Comparison of ENCODE assay signal across 13 cellular contexts in the genomic region with DNA sequence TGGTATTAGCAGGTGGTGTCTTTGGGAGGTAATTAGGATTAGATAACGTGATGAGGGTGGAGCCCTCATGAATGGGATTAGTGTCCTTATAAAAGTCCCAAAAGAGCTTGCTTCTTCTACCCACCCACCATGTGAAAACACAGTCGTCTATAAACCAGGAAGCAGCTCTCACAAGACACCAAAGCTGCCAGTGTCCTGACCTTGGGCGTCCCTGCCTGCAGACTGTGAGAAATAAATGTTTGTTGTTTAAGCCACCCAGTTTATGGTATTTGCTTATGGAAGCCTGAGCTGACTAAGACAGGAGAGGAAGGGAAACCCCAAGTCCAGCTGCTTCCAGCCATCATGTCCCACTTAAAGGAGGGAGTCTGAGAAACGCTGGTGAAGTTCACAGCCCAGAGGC. TPM values are rescaled to one million over a fixed set of nuclear protein-coding genes. Genes with fewer than 3 reads are reported as not detected.
A peak's percentile ranks its signal among the peaks of the same experiment; 100 is the strongest.
DNase-seq lines count a peak whose midpoint lies in the region; ATAC-seq and TF ChIP-seq lines count a peak whose summit lies in the region.
"Had no signal": no experiment of that assay in that cellular context is flagged by ENCODE, and none has a peak within 500 bp of the region (broad histone marks: within the 10 kb centered on the region; RNA-seq: fewer than 3 reads in every experiment).

No MANE protein-coding gene starts in this region.

- ATAC-seq in GM19023 (IDR thresholded peaks at IDR 0.05; ENCODE audit: unreplicated experiment) (peak; percentile 83), heart left ventricle (peak in 3 of 4 donors; percentile 41 to 56 (median 45)), gastrocnemius medialis (peak in 1 of 2 donors; percentile 71), GM18520 (IDR thresholded peaks at IDR 0.05; ENCODE audit: unreplicated experiment) (no peak), GM23338 (no peak), HG03469 (IDR thresholded peaks at IDR 0.05; ENCODE audit: unreplicated experiment) (no peak)
- ATAC-seq: activated T-cell treated with anti-CD3 and anti-CD28 coated beads, Interleukin-2, amount 50 U/mL, for 72 hours had no signal

- H3K4me1 ChIP-seq in heart left ventricle, result peaks cover 0 to 14% (median 0%) of the 10 kb centered on the region in 12 donors
- H3K4me1 ChIP-seq in gastrocnemius medialis, result peaks cover 0 to 13% of the 10 kb centered on the region in 2 donors
- no peaks in the 10 kb centered on the region for H3K4me1 ChIP-seq in GM23338 (ENCODE audit: insufficient read depth)

- no peaks in the 10 kb centered on the region for H3K4me1 Mint-ChIP-seq in GM23338

- no peaks in the 10 kb centered on the region for H3K79me2 ChIP-seq in GM23338 (replicated peaks; ENCODE audit: insufficient read depth)

- in situ Hi-C loops in gastrocnemius medialis (cut with MboI; ENCODE audit: low sequenced_read_pairs in 4 of 4), result no loop called here

- peaks cover 24% of the 10 kb centered on the region for H3K36me3 Mint-ChIP-seq in GM23338 (ENCODE audit: low read depth)

- TF ChIP-seq POLR2A in heart left ventricle (IDR thresholded peaks at IDR 0.05), result no peak
- TF ChIP-seq POLR2A in gastrocnemius medialis (IDR thresholded peaks at IDR 0.05), result no peak

- no peaks in the 10 kb centered on the region for H3K9me2 ChIP-seq in GM23338 (ENCODE audit: insufficient read depth)

- peak overlapping the region in 9 of 12 donors; percentile 8 to 65 (median 39) for H3K27ac ChIP-seq in heart left ventricle
- peak overlapping the region in 3 of 4 donors; percentile 51 to 67 (median 55) for H3K27ac ChIP-seq in gastrocnemius medialis
- no peak overlapping the region for H3K27ac ChIP-seq in GM23338 (ENCODE audit: low read depth)

- H3K4me3 ChIP-seq in heart left ventricle, result no peak overlapping the region
- H3K4me3 ChIP-seq in gastrocnemius medialis, result no peak overlapping the region
- H3K4me3 ChIP-seq in GM23338, result no peak overlapping the region

- peaks cover 0 to 10% (median 0%) of the 10 kb centered on the region in 12 donors for H3K9me3 ChIP-seq in heart left ventricle
- H3K9me3 ChIP-seq in gastrocnemius medialis, result no peaks in the 10 kb centered on the region

- H3K4me3 Mint-ChIP-seq in GM23338, result no peak overlapping the region
- H3K4me3 Mint-ChIP-seq: activated T-cell treated with anti-CD3 and anti-CD28 coated beads, Interleukin-2, amount 50 U/mL, for 72 hours had no signal

- 0 out of 2 replicates have a peak, but pooled peaks cover 3% of the 10 kb centered on the region for H4K20me1 ChIP-seq in GM23338 (replicated peaks; ENCODE audit: insufficient read depth)

- 47 to 71% (median 62%) methylated on average over 4 of the region's 4 CpGs for WGBS in heart left ventricle, 4 donors

- DNase-seq in NCI-H82 treated with DMSO at 0.1 percent for 48 hours (lab: John Stamatoyannopoulos, UW; ENCODE audit: unreplicated experiment), result peak; percentile 90
- no peak for DNase-seq in heart left ventricle
- no peak for DNase-seq in gastrocnemius medialis
- no peak for DNase-seq in GM23338 (ENCODE audit: low spot score)
- DNase-seq: activated CD4-positive, CD25-positive, alpha-beta regulatory T cell treated with anti-CD3 and anti-CD28 coated beads, Interleukin-2, amount 50 U/mL, for 72 hours; activated T-cell treated with anti-CD3 and anti-CD28 coated beads, Interleukin-2, amount 50 U/mL, for 72 hours; C1 segment of cervical spinal cord; effector CD4-positive, alpha-beta T cell; MV-4-11; stimulated activated naive CD4-positive, alpha-beta T cell treated with Interleukin-2 at 50 U/mL for 16 hours had no signal

- no peak overlapping the region for H3K4me2 ChIP-seq in GM23338

- peaks cover 7% of the 10 kb centered on the region; the same call in 1 of the 2 replicates for H3F3A ChIP-seq in GM23338 (replicated peaks; ENCODE audit: low read depth)

- H3K27me3 ChIP-seq in heart left ventricle (no peaks in the 10 kb centered on the region), gastrocnemius medialis (no peaks in the 10 kb centered on the region), GM23338 (ENCODE audit: insufficient read depth) (no peaks in the 10 kb centered on the region)

- no peak for TF ChIP-seq CTCF in heart left ventricle (IDR thresholded peaks at IDR 0.05)
- no peak for TF ChIP-seq CTCF in gastrocnemius medialis (IDR thresholded peaks at IDR 0.05 in 4 of 5, conservative IDR thresholded peaks at IDR 0.05 in 1 of 5)
- TF ChIP-seq CTCF in GM23338 (conservative IDR thresholded peaks at IDR 0.05; ENCODE audit: low read depth in 2 of 2), result no peak

- intact Hi-C loops in heart left ventricle (cut with DNase I) (no loop called here), gastrocnemius medialis (cut with DNase I; ENCODE audit: low total_unique reads) (no loop called here)

- no peak overlapping the region for H2AFZ ChIP-seq in GM23338

- H3K27ac Mint-ChIP-seq in GM23338, result no peak overlapping the region
- H3K27ac Mint-ChIP-seq: activated T-cell treated with anti-CD3 and anti-CD28 coated beads, Interleukin-2, amount 50 U/mL, for 72 hours had no signal

- peaks cover 4% of the 10 kb centered on the region for H3K27me3 Mint-ChIP-seq in GM23338 (ENCODE audit: insufficient read depth, low read depth, poor library complexity)

- H3K36me3 ChIP-seq in heart left ventricle, result peaks cover 0 to 72% (median 61%) of the 10 kb centered on the region in 9 donors
- H3K36me3 ChIP-seq in gastrocnemius medialis, result peaks cover 0 to 26% of the 10 kb centered on the region in 2 donors
- H3K36me3 ChIP-seq in GM23338 (ENCODE audit: insufficient read depth), result no peaks in the 10 kb centered on the region

- H3K9me3 Mint-ChIP-seq in GM23338, result no peaks in the 10 kb centered on the region

TF ChIP-seq in GM23338, 12 proteins besides CTCF, POLR2A, EP300 and RAD21:
- TF ChIP-seq, protein P1, sequence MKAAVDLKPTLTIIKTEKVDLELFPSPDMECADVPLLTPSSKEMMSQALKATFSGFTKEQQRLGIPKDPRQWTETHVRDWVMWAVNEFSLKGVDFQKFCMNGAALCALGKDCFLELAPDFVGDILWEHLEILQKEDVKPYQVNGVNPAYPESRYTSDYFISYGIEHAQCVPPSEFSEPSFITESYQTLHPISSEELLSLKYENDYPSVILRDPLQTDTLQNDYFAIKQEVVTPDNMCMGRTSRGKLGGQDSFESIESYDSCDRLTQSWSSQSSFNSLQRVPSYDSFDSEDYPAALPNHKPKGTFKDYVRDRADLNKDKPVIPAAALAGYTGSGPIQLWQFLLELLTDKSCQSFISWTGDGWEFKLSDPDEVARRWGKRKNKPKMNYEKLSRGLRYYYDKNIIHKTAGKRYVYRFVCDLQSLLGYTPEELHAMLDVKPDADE (IDR thresholded peaks at IDR 0.05), result no peak
- TF ChIP-seq STAT1 (IDR thresholded peaks at IDR 0.05; ENCODE audit: unreplicated experiment) (no peak), EZH2 (IDR thresholded peaks at IDR 0.05; ENCODE audit: low read depth, unreplicated experiment) (no peak), EZH2phosphoT487 (IDR thresholded peaks at IDR 0.05; ENCODE audit: unreplicated experiment) (no peak), JUNB (IDR thresholded peaks at IDR 0.05; ENCODE audit: unreplicated experiment) (no peak), POLR2AphosphoS5 (IDR thresholded peaks at IDR 0.05; ENCODE audit: low read depth) (no peak), ZNF114 (CRISPR knock-in tag; IDR thresholded peaks at IDR 0.05) (no peak), ZNF331 (CRISPR knock-in tag; IDR thresholded peaks at IDR 0.05; ENCODE audit: low read depth) (no peak), NANOG (IDR thresholded peaks at IDR 0.05; ENCODE audit: borderline replicate concordance) (no peak)

RNA-seq across cellular contexts. Expression of a gene that starts 13.6 kb away (rescaled TPM):
- total RNA-seq in heart left ventricle (100 to 1,000 TPM in 8 of 9 donors, 10 to 100 TPM in 1; 94.6 to 200 (median 172) TPM), gastrocnemius medialis (10 to 100 TPM; 40.2 to 98.6 (median 92.3) TPM)
- polyA plus RNA-seq in heart left ventricle (100 to 1,000 TPM in 1 of 2 donors, 10 to 100 TPM in 1; 69.2 to 139 TPM), GM23338 (2016; fragmentation: Nextera tagmentation; extraction: Ambion mirVana) (31.9 and 34.1 TPM in 2 replicates)
- 16.3 and 17.3 TPM in 2 replicates for total RNA-seq in GM23338 (2014; rRNA removed; shearing (Covaris generic))

RNA-seq across cellular contexts. Expression of a gene that starts 52.4 kb away (rescaled TPM):
- total RNA-seq in heart left ventricle (10 to 100 TPM; 18.3 to 23.6 (median 20.0) TPM), gastrocnemius medialis (10 to 100 TPM; 20.6 to 27.4 (median 23.6) TPM)
- polyA plus RNA-seq in heart left ventricle (10 to 100 TPM; 12.8 to 31.4 TPM), GM23338 (2016; fragmentation: Nextera tagmentation; extraction: Ambion mirVana) (35.5 and 40.7 TPM in 2 replicates)
- 33.2 and 42.0 TPM in 2 replicates for total RNA-seq in GM23338 (2014; rRNA removed; shearing (Covaris generic))

Comparison
In these comparisons a context has a peak if more than half of its experiments do, and no peak if none do; other contexts are left out.
1. ATAC-seq: peak in GM19023 (single experiment) and heart left ventricle (3 of 4); none in GM18520 (single experiment), GM23338 (single experiment) and HG03469 (single experiment).